ENCODE assay signal across 1 cellular context in the genomic region with DNA sequence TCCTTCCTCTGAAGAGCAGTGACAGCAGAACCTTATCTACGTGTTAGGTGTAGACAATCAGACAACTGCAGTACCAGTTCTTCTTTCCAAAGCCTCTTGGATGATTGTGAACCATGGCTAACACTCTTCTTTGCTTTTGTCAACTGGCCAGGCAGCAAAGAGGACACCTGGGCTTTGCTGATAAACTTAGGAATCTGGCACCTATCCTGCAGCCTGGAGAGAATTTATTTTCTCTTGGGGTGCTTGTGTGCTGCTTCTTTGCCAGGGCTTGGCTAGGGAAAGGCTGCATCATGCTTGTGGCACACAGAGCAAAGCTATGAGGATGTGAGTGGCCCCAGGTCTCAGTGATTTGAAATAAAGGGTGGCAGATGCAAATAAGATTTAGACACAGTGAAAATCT.
TF ChIP-seq lines count a peak whose summit lies in the region.

No MANE protein-coding gene starts in this region.

TF ChIP-seq in HepG2, 621 proteins besides CTCF, POLR2A, EP300 and RAD21 (continued from another document):
- TF ChIP-seq, protein P1, sequence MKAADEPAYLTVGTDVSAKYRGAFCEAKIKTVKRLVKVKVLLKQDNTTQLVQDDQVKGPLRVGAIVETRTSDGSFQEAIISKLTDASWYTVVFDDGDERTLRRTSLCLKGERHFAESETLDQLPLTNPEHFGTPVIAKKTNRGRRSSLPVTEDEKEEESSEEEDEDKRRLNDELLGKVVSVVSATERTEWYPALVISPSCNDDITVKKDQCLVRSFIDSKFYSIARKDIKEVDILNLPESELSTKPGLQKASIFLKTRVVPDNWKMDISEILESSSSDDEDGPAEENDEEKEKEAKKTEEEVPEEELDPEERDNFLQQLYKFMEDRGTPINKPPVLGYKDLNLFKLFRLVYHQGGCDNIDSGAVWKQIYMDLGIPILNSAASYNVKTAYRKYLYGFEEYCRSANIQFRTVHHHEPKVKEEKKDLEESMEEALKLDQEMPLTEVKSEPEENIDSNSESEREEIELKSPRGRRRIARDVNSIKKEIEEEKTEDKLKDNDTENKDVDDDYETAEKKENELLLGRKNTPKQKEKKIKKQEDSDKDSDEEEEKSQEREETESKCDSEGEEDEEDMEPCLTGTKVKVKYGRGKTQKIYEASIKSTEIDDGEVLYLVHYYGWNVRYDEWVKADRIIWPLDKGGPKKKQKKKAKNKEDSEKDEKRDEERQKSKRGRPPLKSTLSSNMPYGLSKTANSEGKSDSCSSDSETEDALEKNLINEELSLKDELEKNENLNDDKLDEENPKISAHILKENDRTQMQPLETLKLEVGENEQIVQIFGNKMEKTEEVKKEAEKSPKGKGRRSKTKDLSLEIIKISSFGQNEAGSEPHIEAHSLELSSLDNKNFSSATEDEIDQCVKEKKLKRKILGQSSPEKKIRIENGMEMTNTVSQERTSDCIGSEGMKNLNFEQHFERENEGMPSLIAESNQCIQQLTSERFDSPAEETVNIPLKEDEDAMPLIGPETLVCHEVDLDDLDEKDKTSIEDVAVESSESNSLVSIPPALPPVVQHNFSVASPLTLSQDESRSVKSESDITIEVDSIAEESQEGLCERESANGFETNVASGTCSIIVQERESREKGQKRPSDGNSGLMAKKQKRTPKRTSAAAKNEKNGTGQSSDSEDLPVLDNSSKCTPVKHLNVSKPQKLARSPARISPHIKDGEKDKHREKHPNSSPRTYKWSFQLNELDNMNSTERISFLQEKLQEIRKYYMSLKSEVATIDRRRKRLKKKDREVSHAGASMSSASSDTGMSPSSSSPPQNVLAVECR (CRISPR knock-in tag; IDR thresholded peaks at IDR 0.05; ENCODE audit: borderline replicate concordance), result no peak
- TF ChIP-seq, protein P2, sequence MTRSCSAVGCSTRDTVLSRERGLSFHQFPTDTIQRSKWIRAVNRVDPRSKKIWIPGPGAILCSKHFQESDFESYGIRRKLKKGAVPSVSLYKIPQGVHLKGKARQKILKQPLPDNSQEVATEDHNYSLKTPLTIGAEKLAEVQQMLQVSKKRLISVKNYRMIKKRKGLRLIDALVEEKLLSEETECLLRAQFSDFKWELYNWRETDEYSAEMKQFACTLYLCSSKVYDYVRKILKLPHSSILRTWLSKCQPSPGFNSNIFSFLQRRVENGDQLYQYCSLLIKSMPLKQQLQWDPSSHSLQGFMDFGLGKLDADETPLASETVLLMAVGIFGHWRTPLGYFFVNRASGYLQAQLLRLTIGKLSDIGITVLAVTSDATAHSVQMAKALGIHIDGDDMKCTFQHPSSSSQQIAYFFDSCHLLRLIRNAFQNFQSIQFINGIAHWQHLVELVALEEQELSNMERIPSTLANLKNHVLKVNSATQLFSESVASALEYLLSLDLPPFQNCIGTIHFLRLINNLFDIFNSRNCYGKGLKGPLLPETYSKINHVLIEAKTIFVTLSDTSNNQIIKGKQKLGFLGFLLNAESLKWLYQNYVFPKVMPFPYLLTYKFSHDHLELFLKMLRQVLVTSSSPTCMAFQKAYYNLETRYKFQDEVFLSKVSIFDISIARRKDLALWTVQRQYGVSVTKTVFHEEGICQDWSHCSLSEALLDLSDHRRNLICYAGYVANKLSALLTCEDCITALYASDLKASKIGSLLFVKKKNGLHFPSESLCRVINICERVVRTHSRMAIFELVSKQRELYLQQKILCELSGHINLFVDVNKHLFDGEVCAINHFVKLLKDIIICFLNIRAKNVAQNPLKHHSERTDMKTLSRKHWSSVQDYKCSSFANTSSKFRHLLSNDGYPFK (CRISPR knock-in tag; IDR thresholded peaks at IDR 0.05; ENCODE audit: borderline replicate concordance), result no peak
- TF ChIP-seq NFIC (IDR thresholded peaks at IDR 0.05; ENCODE audit: low read length) (no peak), JDP2 (CRISPR knock-in tag; IDR thresholded peaks at IDR 0.05; ENCODE audit: borderline replicate concordance) (no peak), MXI1 (IDR thresholded peaks at IDR 0.05; ENCODE audit: borderline replicate concordance, low read depth, low read length) (no peak), ZEB1 (IDR thresholded peaks at IDR 0.05; ENCODE audit: insufficient replicate concordance, low read depth) (no peak), MED8 (CRISPR knock-in tag; IDR thresholded peaks at IDR 0.05; ENCODE audit: insufficient replicate concordance) (no peak), NFKB2 (CRISPR knock-in tag; IDR thresholded peaks at IDR 0.05; ENCODE audit: borderline replicate concordance) (no peak), ZNF331 (CRISPR knock-in tag; IDR thresholded peaks at IDR 0.05) (no peak), ZFP36 (IDR thresholded peaks at IDR 0.05; ENCODE audit: borderline replicate concordance, low read depth, low read length, partially characterized antibody) (no peak), ONECUT2 (CRISPR knock-in tag; IDR thresholded peaks at IDR 0.05) (no peak)
